1 cellular context compared by ENCODE assay signal in the genomic region with DNA sequence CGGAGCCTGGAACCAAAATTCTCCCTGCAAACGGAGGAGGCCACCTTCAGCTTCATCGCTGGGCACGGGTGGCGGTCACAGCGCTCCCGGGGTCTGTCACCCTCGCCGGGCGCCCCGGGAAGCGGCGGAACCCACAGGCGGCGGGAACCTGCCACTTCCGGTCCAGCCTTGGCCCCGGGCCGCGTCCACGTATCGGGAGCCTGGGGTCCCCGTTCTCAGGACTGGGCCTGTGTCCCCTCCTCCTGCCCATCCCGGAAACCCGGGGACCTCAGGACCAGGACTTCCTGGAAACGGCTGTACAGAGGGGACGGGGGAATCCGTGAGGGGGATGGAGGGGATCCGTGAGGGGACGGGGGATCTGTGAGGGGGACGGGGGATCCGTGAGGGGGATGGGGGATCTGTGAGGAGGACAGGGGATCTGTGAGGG.
TF ChIP-seq lines count a peak whose summit lies in the region.

No MANE protein-coding gene starts in this region.

TF ChIP-seq in K562, 482 proteins besides CTCF, POLR2A, EP300 and RAD21 (continued from another document):
- TF ChIP-seq, protein P1, sequence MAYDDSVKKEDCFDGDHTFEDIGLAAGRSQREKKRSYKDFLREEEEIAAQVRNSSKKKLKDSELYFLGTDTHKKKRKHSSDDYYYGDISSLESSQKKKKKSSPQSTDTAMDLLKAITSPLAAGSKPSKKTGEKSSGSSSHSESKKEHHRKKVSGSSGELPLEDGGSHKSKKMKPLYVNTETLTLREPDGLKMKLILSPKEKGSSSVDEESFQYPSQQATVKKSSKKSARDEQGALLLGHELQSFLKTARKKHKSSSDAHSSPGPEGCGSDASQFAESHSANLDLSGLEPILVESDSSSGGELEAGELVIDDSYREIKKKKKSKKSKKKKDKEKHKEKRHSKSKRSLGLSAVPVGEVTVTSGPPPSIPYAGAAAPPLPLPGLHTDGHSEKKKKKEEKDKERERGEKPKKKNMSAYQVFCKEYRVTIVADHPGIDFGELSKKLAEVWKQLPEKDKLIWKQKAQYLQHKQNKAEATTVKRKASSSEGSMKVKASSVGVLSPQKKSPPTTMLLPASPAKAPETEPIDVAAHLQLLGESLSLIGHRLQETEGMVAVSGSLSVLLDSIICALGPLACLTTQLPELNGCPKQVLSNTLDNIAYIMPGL (CRISPR knock-in tag; IDR thresholded peaks at IDR 0.05), result no peak
- TF ChIP-seq ZNF347 (CRISPR knock-in tag; IDR thresholded peaks at IDR 0.05; ENCODE audit: low read depth), result no peak
- no peak for TF ChIP-seq ZBTB8A (IDR thresholded peaks at IDR 0.05; ENCODE audit: partially characterized antibody)
- TF ChIP-seq, protein P2, sequence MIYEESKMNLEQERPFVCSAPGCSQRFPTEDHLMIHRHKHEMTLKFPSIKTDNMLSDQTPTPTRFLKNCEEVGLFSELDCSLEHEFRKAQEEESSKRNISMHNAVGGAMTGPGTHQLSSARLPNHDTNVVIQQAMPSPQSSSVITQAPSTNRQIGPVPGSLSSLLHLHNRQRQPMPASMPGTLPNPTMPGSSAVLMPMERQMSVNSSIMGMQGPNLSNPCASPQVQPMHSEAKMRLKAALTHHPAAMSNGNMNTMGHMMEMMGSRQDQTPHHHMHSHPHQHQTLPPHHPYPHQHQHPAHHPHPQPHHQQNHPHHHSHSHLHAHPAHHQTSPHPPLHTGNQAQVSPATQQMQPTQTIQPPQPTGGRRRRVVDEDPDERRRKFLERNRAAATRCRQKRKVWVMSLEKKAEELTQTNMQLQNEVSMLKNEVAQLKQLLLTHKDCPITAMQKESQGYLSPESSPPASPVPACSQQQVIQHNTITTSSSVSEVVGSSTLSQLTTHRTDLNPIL (CRISPR knock-in tag; IDR thresholded peaks at IDR 0.05), result no peak
- TF ChIP-seq GTF2F1 (IDR thresholded peaks at IDR 0.05; ENCODE audit: low read depth, low read length), result no peak
- TF ChIP-seq, protein P3, sequence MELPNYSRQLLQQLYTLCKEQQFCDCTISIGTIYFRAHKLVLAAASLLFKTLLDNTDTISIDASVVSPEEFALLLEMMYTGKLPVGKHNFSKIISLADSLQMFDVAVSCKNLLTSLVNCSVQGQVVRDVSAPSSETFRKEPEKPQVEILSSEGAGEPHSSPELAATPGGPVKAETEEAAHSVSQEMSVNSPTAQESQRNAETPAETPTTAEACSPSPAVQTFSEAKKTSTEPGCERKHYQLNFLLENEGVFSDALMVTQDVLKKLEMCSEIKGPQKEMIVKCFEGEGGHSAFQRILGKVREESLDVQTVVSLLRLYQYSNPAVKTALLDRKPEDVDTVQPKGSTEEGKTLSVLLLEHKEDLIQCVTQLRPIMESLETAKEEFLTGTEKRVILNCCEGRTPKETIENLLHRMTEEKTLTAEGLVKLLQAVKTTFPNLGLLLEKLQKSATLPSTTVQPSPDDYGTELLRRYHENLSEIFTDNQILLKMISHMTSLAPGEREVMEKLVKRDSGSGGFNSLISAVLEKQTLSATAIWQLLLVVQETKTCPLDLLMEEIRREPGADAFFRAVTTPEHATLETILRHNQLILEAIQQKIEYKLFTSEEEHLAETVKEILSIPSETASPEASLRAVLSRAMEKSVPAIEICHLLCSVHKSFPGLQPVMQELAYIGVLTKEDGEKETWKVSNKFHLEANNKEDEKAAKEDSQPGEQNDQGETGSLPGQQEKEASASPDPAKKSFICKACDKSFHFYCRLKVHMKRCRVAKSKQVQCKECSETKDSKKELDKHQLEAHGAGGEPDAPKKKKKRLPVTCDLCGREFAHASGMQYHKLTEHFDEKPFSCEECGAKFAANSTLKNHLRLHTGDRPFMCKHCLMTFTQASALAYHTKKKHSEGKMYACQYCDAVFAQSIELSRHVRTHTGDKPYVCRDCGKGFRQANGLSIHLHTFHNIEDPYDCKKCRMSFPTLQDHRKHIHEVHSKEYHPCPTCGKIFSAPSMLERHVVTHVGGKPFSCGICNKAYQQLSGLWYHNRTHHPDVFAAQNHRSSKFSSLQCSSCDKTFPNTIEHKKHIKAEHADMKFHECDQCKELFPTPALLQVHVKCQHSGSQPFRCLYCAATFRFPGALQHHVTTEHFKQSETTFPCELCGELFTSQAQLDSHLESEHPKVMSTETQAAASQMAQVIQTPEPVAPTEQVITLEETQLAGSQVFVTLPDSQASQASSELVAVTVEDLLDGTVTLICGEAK (IDR thresholded peaks at IDR 0.05), result no peak
- TF ChIP-seq, protein P3 (CRISPR knock-in tag; IDR thresholded peaks at IDR 0.05), result no peak
- TF ChIP-seq KDM1A (IDR thresholded peaks at IDR 0.05), result no peak
- TF ChIP-seq ZNF143 (CRISPR knock-in tag; IDR thresholded peaks at IDR 0.05), result no peak
- TF ChIP-seq, protein P4, sequence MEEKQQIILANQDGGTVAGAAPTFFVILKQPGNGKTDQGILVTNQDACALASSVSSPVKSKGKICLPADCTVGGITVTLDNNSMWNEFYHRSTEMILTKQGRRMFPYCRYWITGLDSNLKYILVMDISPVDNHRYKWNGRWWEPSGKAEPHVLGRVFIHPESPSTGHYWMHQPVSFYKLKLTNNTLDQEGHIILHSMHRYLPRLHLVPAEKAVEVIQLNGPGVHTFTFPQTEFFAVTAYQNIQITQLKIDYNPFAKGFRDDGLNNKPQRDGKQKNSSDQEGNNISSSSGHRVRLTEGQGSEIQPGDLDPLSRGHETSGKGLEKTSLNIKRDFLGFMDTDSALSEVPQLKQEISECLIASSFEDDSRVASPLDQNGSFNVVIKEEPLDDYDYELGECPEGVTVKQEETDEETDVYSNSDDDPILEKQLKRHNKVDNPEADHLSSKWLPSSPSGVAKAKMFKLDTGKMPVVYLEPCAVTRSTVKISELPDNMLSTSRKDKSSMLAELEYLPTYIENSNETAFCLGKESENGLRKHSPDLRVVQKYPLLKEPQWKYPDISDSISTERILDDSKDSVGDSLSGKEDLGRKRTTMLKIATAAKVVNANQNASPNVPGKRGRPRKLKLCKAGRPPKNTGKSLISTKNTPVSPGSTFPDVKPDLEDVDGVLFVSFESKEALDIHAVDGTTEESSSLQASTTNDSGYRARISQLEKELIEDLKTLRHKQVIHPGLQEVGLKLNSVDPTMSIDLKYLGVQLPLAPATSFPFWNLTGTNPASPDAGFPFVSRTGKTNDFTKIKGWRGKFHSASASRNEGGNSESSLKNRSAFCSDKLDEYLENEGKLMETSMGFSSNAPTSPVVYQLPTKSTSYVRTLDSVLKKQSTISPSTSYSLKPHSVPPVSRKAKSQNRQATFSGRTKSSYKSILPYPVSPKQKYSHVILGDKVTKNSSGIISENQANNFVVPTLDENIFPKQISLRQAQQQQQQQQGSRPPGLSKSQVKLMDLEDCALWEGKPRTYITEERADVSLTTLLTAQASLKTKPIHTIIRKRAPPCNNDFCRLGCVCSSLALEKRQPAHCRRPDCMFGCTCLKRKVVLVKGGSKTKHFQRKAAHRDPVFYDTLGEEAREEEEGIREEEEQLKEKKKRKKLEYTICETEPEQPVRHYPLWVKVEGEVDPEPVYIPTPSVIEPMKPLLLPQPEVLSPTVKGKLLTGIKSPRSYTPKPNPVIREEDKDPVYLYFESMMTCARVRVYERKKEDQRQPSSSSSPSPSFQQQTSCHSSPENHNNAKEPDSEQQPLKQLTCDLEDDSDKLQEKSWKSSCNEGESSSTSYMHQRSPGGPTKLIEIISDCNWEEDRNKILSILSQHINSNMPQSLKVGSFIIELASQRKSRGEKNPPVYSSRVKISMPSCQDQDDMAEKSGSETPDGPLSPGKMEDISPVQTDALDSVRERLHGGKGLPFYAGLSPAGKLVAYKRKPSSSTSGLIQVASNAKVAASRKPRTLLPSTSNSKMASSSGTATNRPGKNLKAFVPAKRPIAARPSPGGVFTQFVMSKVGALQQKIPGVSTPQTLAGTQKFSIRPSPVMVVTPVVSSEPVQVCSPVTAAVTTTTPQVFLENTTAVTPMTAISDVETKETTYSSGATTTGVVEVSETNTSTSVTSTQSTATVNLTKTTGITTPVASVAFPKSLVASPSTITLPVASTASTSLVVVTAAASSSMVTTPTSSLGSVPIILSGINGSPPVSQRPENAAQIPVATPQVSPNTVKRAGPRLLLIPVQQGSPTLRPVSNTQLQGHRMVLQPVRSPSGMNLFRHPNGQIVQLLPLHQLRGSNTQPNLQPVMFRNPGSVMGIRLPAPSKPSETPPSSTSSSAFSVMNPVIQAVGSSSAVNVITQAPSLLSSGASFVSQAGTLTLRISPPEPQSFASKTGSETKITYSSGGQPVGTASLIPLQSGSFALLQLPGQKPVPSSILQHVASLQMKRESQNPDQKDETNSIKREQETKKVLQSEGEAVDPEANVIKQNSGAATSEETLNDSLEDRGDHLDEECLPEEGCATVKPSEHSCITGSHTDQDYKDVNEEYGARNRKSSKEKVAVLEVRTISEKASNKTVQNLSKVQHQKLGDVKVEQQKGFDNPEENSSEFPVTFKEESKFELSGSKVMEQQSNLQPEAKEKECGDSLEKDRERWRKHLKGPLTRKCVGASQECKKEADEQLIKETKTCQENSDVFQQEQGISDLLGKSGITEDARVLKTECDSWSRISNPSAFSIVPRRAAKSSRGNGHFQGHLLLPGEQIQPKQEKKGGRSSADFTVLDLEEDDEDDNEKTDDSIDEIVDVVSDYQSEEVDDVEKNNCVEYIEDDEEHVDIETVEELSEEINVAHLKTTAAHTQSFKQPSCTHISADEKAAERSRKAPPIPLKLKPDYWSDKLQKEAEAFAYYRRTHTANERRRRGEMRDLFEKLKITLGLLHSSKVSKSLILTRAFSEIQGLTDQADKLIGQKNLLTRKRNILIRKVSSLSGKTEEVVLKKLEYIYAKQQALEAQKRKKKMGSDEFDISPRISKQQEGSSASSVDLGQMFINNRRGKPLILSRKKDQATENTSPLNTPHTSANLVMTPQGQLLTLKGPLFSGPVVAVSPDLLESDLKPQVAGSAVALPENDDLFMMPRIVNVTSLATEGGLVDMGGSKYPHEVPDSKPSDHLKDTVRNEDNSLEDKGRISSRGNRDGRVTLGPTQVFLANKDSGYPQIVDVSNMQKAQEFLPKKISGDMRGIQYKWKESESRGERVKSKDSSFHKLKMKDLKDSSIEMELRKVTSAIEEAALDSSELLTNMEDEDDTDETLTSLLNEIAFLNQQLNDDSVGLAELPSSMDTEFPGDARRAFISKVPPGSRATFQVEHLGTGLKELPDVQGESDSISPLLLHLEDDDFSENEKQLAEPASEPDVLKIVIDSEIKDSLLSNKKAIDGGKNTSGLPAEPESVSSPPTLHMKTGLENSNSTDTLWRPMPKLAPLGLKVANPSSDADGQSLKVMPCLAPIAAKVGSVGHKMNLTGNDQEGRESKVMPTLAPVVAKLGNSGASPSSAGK (IDR thresholded peaks at IDR 0.05), result no peak
